8 cellular contexts compared by ENCODE assay signal in the genomic region with DNA sequence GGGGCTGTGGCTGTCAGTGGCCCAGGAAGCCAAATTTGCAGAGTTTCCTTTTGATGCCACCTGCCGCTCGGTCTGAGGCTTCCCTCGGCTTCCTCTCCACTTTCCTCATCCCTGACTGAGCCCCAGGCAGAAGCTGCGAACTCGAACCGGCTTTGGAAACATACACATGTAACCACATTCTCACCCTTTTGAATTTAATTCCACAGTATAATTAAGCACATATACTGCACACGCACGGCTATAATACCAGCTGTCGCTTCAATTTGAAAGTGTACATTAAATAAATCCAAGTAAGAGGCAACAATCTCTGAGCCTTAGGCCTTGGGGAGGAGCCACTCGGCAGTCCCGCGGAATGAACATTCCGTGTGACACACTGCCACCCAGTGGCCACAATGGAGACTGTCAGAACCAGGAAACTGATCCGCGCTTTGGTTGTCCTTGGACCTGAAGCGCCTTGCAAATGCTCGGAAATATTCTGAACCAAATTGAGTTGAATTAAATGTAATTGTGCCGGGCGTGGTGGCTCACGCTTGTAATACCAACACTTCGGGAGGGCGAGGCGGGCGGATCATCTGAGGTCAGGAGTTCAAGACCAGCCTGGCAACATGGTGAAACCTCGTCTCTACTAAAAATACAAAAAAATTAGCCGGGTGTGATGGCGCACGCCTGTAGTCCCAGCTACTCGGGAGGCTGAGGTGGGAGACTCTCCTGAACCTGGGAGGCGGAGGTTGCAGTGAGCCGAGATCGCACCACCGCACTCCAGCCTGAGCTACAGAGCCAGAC.
DNase-seq lines count a peak whose midpoint lies in the region; ATAC-seq, FAIRE-seq and TF ChIP-seq lines count a peak whose summit lies in the region.

No MANE protein-coding gene starts in this region.

- peaks cover 33% of the 10 kb centered on the region for H3K4me1 Mint-ChIP-seq in T-helper 1 cell treated with Interleukin-12 subunit alpha and Interleukin-12 subunit beta and Interleukin-4 antibody, amounts not matched to agents 30 μg/mL and 1 μg/mL, for 36 hours (ENCODE audit: low read depth)

- H3K27ac ChIP-seq in right cardiac atrium (ENCODE audit: low read length) = no peak overlapping the region
- no peak overlapping the region for H3K27ac ChIP-seq in rectal smooth muscle tissue (ENCODE audit: low read depth, low read length)
- no peak overlapping the region for H3K27ac ChIP-seq in aorta (ENCODE audit: low read depth in 1 of 2, low read length in 2 of 2)

- peak; percentile 89 for FAIRE-seq in GM12891 (lab: Jason Lieb, UNC)

- H3K27ac Mint-ChIP-seq in T-helper 1 cell treated with Interleukin-12 subunit alpha and Interleukin-12 subunit beta and Interleukin-4 antibody, amounts not matched to agents 30 μg/mL and 1 μg/mL, for 36 hours = peak overlapping the region; percentile 52

- peak overlapping the region; percentile 77 for H3K4me3 Mint-ChIP-seq in T-helper 1 cell treated with Interleukin-12 subunit alpha and Interleukin-12 subunit beta and Interleukin-4 antibody, amounts not matched to agents 30 μg/mL and 1 μg/mL, for 36 hours

- H3K4me1 ChIP-seq in right cardiac atrium (ENCODE audit: control insufficient read depth, insufficient read depth, low read length) = no peaks in the 10 kb centered on the region
- no peaks in the 10 kb centered on the region for H3K4me1 ChIP-seq in rectal smooth muscle tissue (ENCODE audit: control insufficient read depth, insufficient read depth, low read length)
- H3K4me1 ChIP-seq in aorta (ENCODE audit: control insufficient read depth in 1 of 2, insufficient read depth in 2 of 2, low read length in 2 of 2) = no peaks in the 10 kb centered on the region

- H3K4me3 ChIP-seq in right cardiac atrium (ENCODE audit: low read length) (peak overlapping the region; percentile 82), rectal smooth muscle tissue (ENCODE audit: low read length) (peak overlapping the region; percentile 65), aorta (ENCODE audit: low read length in 2 of 2) (peak overlapping the region; percentile 22 to 37)

- WGBS in right cardiac atrium = 23% methylated on average over 33 of the region's 33 CpGs
- WGBS in aorta, 2 donors = 19% methylated on average over 33 of the region's 33 CpGs

- no peak overlapping the region for H3K9ac ChIP-seq in rectal smooth muscle tissue (ENCODE audit: low read length)

- peaks cover 9% of the 10 kb centered on the region for H3K27me3 Mint-ChIP-seq in T-helper 1 cell treated with Interleukin-12 subunit alpha and Interleukin-12 subunit beta and Interleukin-4 antibody, amounts not matched to agents 30 μg/mL and 1 μg/mL, for 36 hours (ENCODE audit: low read depth)

- TF ChIP-seq POLR2A in GM12891 (IDR thresholded peaks at IDR 0.05; ENCODE audit: low read depth, low read length) = no peak

- intact Hi-C loops in right cardiac atrium (cut with DNase I) = loop anchor here in 3 of 4 donors (5.0 to 10.0 kb wide), 2 partner anchors 1813 to 1820 kb away; no protein-coding TSS in a partner anchor
- intact Hi-C loops in aorta (cut with DNase I) = no loop called here

- H3K9me3 ChIP-seq in right cardiac atrium (ENCODE audit: control insufficient read depth, low read length) (no peaks in the 10 kb centered on the region), aorta (ENCODE audit: control insufficient read depth, low read length) (no peaks in the 10 kb centered on the region)

- peaks cover 4% of the 10 kb centered on the region for H3K36me3 Mint-ChIP-seq in T-helper 1 cell treated with Interleukin-12 subunit alpha and Interleukin-12 subunit beta and Interleukin-4 antibody, amounts not matched to agents 30 μg/mL and 1 μg/mL, for 36 hours (ENCODE audit: low read depth)

- H3K27me3 ChIP-seq in right cardiac atrium (ENCODE audit: control insufficient read depth, insufficient read depth) (no peaks in the 10 kb centered on the region), rectal smooth muscle tissue (ENCODE audit: control insufficient read depth, insufficient read depth, low read length) (no peaks in the 10 kb centered on the region), aorta (ENCODE audit: control insufficient read depth in 1 of 2, insufficient read depth in 2 of 2, low read length in 1 of 2) (no peaks in the 10 kb centered on the region)

- H3K36me3 ChIP-seq in rectal smooth muscle tissue (ENCODE audit: control insufficient read depth, insufficient read depth, low read length) (no peaks in the 10 kb centered on the region), aorta (ENCODE audit: control insufficient read depth in 1 of 2, insufficient read depth in 2 of 2, low read length in 1 of 2) (no peaks in the 10 kb centered on the region)

- ATAC-seq in HG02798 (IDR thresholded peaks at IDR 0.05; ENCODE audit: poor library complexity, unreplicated experiment) (peak; percentile 92), right cardiac atrium (peak; percentile 96), aorta (ENCODE audit: low FRiP score) (peak; percentile 96)

- H3K9me3 Mint-ChIP-seq in T-helper 1 cell treated with Interleukin-12 subunit alpha and Interleukin-12 subunit beta and Interleukin-4 antibody, amounts not matched to agents 30 μg/mL and 1 μg/mL, for 36 hours = no peaks in the 10 kb centered on the region

- DNase-seq in GM12891 (ENCODE audit: insufficient read length, low spot score) (peak; percentile 46), NCI-H1105 treated with DMSO at 0.1 percent for 48 hours (lab: John Stamatoyannopoulos, UW) (peak; percentile 94), amniotic stem cell (lab: John Stamatoyannopoulos, UW) (peak; percentile 49), right cardiac atrium (peak; percentile 77 to 91 (median 89)), aorta (peak; percentile 87 to 92)

TF ChIP-seq in GM12891, 5 proteins besides CTCF, POLR2A, EP300 and RAD21:
- TF ChIP-seq TAF1 (IDR thresholded peaks at IDR 0.05; ENCODE audit: low read depth, low read length) = no peak
- TF ChIP-seq POU2F2 (IDR thresholded peaks at IDR 0.05; ENCODE audit: low read depth, low read length) = 0 out of 2 replicates have a peak, but pooled peaks have one; percentile 31
- no peak for TF ChIP-seq SPI1 (IDR thresholded peaks at IDR 0.05; ENCODE audit: low read depth, low read length)
- TF ChIP-seq POLR2AphosphoS5 (IDR thresholded peaks at IDR 0.05; ENCODE audit: low read depth, low read length) = no peak
- no peak for TF ChIP-seq PAX5 (IDR thresholded peaks at IDR 0.05; ENCODE audit: insufficient read depth, low read length, severe bottlenecking)

Comparison
In these comparisons a context has a peak if more than half of its experiments do, and no peak if none do; other contexts are left out.
1. H3K4me3 ChIP-seq: peak in every context shown above with its lines; median percentile 82 in right cardiac atrium; 65 in rectal smooth muscle tissue; 30 in aorta.
2. intact Hi-C loops: an anchor here in right cardiac atrium (5.0 to 10.0 kb wide); none called in aorta.